In the genomic region with DNA sequence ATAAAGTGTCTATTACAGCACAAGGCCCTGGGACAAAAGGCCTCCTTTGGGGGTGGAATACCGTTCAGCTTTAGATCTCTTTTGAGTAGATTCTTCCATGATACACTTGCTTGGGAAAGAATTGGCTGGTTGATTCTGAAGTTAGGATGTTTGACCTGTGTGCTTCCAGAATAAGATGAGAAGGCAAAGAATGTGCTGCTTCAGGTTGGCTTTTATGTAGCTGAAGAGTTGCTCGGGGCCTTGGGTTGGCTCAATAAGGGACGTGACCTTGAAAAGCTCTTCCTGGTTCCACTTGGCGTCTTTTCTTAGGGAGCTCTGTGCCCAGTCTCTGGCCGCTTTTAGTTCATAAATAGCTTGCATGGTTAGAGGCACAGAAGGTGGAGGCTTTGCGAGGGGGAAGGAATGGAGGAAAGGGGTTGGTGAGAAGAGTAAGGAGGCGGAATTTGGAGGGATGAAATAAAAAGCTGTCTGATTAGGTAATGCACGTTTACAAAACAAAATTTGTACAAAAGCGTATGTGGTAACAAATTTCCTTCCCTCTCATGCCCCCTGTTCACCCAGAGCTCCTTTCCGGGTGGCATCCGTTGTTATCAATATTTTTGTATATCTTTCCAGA, we compare ENCODE assay signal across 1 cellular context.
TF ChIP-seq lines count a peak whose summit lies in the region.

No MANE protein-coding gene starts in this region.

TF ChIP-seq in liver, 16 proteins besides CTCF, POLR2A, EP300 and RAD21 (continued from another document):
- TF ChIP-seq, protein P1, sequence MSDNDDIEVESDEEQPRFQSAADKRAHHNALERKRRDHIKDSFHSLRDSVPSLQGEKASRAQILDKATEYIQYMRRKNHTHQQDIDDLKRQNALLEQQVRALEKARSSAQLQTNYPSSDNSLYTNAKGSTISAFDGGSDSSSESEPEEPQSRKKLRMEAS (IDR thresholded peaks at IDR 0.05) = no peak
- TF ChIP-seq HNF4A (conservative IDR thresholded peaks at IDR 0.05) = no peak
- TF ChIP-seq HNF4G (IDR thresholded peaks at IDR 0.05) = no peak
- TF ChIP-seq GABPA (IDR thresholded peaks at IDR 0.05 in 1 of 2, conservative IDR thresholded peaks at IDR 0.05 in 1 of 2) = no peak
- TF ChIP-seq SP1 (IDR thresholded peaks at IDR 0.05) = no peak
- TF ChIP-seq RXRA (IDR thresholded peaks at IDR 0.05) = no peak
- no peak for TF ChIP-seq JUND (IDR thresholded peaks at IDR 0.05)
- no peak for TF ChIP-seq FOXA2 (IDR thresholded peaks at IDR 0.05)
- TF ChIP-seq, protein P2, sequence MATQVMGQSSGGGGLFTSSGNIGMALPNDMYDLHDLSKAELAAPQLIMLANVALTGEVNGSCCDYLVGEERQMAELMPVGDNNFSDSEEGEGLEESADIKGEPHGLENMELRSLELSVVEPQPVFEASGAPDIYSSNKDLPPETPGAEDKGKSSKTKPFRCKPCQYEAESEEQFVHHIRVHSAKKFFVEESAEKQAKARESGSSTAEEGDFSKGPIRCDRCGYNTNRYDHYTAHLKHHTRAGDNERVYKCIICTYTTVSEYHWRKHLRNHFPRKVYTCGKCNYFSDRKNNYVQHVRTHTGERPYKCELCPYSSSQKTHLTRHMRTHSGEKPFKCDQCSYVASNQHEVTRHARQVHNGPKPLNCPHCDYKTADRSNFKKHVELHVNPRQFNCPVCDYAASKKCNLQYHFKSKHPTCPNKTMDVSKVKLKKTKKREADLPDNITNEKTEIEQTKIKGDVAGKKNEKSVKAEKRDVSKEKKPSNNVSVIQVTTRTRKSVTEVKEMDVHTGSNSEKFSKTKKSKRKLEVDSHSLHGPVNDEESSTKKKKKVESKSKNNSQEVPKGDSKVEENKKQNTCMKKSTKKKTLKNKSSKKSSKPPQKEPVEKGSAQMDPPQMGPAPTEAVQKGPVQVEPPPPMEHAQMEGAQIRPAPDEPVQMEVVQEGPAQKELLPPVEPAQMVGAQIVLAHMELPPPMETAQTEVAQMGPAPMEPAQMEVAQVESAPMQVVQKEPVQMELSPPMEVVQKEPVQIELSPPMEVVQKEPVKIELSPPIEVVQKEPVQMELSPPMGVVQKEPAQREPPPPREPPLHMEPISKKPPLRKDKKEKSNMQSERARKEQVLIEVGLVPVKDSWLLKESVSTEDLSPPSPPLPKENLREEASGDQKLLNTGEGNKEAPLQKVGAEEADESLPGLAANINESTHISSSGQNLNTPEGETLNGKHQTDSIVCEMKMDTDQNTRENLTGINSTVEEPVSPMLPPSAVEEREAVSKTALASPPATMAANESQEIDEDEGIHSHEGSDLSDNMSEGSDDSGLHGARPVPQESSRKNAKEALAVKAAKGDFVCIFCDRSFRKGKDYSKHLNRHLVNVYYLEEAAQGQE (IDR thresholded peaks at IDR 0.05) = no peak
- TF ChIP-seq FOXA1 (IDR thresholded peaks at IDR 0.05) = no peak
- TF ChIP-seq EGR1 (IDR thresholded peaks at IDR 0.05; ENCODE audit: low read depth in 2 of 2) = no peak
- TF ChIP-seq, protein P3, sequence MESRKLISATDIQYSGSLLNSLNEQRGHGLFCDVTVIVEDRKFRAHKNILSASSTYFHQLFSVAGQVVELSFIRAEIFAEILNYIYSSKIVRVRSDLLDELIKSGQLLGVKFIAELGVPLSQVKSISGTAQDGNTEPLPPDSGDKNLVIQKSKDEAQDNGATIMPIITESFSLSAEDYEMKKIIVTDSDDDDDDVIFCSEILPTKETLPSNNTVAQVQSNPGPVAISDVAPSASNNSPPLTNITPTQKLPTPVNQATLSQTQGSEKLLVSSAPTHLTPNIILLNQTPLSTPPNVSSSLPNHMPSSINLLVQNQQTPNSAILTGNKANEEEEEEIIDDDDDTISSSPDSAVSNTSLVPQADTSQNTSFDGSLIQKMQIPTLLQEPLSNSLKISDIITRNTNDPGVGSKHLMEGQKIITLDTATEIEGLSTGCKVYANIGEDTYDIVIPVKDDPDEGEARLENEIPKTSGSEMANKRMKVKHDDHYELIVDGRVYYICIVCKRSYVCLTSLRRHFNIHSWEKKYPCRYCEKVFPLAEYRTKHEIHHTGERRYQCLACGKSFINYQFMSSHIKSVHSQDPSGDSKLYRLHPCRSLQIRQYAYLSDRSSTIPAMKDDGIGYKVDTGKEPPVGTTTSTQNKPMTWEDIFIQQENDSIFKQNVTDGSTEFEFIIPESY (IDR thresholded peaks at IDR 0.05) = no peak
- TF ChIP-seq NR2F2 (IDR thresholded peaks at IDR 0.05) = no peak
TF ChIP-seq in liver: peak in this region for 0.
